Comparison of ENCODE assay signal across 18 cellular contexts in genomic region chr14:95039259-95039992, GRCh38.
"Had no signal": no experiment of that assay in that cellular context is flagged by ENCODE, and none has a peak within 500 bp of the region (broad histone marks: within the 10 kb centered on the region; RNA-seq: fewer than 3 reads in every experiment).

No MANE protein-coding gene starts in this region.

- H3K27me3 ChIP-seq: gastroesophageal sphincter, pancreas, tibial nerve had no signal

- H3K4me1 ChIP-seq: gastroesophageal sphincter, pancreas had no signal

- H3K36me3 ChIP-seq: gastroesophageal sphincter, pancreas, tibial nerve had no signal

- ATAC-seq: activated CD8-positive, alpha-beta T cell treated with anti-CD3 and anti-CD28 coated beads, Interleukin-2, amount 10 ng/mL, durations not matched to agents 7 days and 5 days; activated naive CD8-positive, alpha-beta T cell treated with anti-CD3 and anti-CD28 coated beads, Interleukin-2, amount 50 U/mL, for 24 hours; gastroesophageal sphincter; pancreas; stimulated activated naive B cell treated with anti-CD40 and anti-IgM and Interleukin-4, amounts not matched to agents 10 μg/mL and 1 μg/mL and 100 μg/mL, for 72 hours; T-cell had no signal

- H3K9me3 ChIP-seq: gastroesophageal sphincter, pancreas, tibial nerve had no signal

- H3K27ac ChIP-seq: gastroesophageal sphincter, pancreas, tibial nerve had no signal

- H3K4me3 ChIP-seq: gastroesophageal sphincter, pancreas, tibial nerve had no signal

- DNase-seq: activated CD4-positive, alpha-beta T cell treated with anti-CD3 and anti-CD28 coated beads for 1 hour; activated CD8-positive, alpha-beta T cell treated with anti-CD3 and anti-CD28 coated beads, Interleukin-2, amount 10 ng/mL, durations not matched to agents 7 days and 5 days; activated naive CD4-positive, alpha-beta T cell treated with anti-CD3 and anti-CD28 coated beads for 36 hours; activated naive CD8-positive, alpha-beta T cell treated with anti-CD3 and anti-CD28 coated beads, Interleukin-2, amount 50 U/mL, for 24 hours; activated T-cell treated with anti-CD3 and anti-CD28 coated beads for 4 hours; aorta; cerebellar nuclear complex; dermis blood vessel endothelial cell; mammary epithelial cell; naive B cell; stimulated activated CD4-positive, alpha-beta T cell treated with anti-CD3 and anti-CD28 coated beads, Interleukin-2, amount 100 ng/mL, for 48 hours; stimulated activated naive B cell treated with anti-CD40 and anti-IgM and Interleukin-4, amounts not matched to agents 10 μg/mL and 1 μg/mL and 100 μg/mL, for 72 hours; substantia nigra; T-cell; T-helper 9 cell had no signal
